ENCODE assay signal across 9 cellular contexts in the genomic region with DNA sequence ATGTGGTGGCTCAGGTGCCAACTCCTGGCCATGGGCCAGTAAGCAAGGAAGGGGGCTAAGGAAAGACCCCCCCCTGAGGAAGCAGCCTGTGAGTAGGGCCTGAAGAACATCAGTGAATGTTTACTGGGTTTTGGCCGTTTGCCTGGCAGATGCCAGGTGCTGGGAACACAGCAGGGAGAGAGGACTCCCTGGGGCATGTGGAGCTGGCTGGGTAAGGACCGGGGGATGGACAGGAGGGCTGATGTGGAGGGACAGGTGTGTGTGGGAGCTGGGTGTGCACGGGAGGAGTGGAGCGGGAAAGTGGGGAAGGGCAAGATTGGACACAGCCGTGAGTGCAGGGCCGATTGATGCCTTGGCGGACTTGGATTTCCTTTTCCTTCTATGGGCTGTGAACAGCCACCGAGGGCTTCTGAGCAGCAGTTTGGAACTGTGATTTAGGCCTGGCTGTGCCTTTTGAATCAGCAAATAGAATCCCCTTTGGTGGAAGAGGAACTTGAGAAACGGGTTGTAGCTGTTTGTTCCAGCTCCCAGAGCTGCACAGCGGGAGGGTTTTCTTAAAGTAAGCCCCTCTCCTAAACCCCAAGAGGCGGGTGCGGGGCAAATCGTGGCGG. TPM values are rescaled to one million over a fixed set of nuclear protein-coding genes. Genes with fewer than 3 reads are reported as not detected.
DNase-seq lines count a peak whose midpoint lies in the region; ATAC-seq and TF ChIP-seq lines count a peak whose summit lies in the region.
"Had no signal": no experiment of that assay in that cellular context is flagged by ENCODE, and none has a peak within 500 bp of the region (broad histone marks: within the 10 kb centered on the region; RNA-seq: fewer than 3 reads in every experiment).

No MANE protein-coding gene starts in this region.

- ATAC-seq in GM19455 (IDR thresholded peaks at IDR 0.05; ENCODE audit: unreplicated experiment), result no peak

- intact Hi-C loops in left ventricle myocardium inferior (cut with micrococcal nuclease), result no loop called here

- TF ChIP-seq CTCF in left ventricle myocardium inferior (IDR thresholded peaks at IDR 0.05; ENCODE audit: borderline replicate concordance), result no peak

- H3K36me3 ChIP-seq in left ventricle myocardium inferior (no peaks in the 10 kb centered on the region), stomach smooth muscle (ENCODE audit: control insufficient read depth in 2 of 2, insufficient read depth in 2 of 2, low read length in 2 of 2) (no peaks in the 10 kb centered on the region)
- H3K36me3 ChIP-seq in CD8-positive, alpha-beta memory T cell (ENCODE audit: insufficient read depth, low read length), result no peaks in the 10 kb centered on the region
- H3K36me3 ChIP-seq: HAP-1 had no signal

- CTCF ChIA-PET in CD8-positive, alpha-beta memory T cell (lab: Charles Lee), result no interaction called here

- peak; percentile 69 for DNase-seq in NCI-H774 (lab: John Stamatoyannopoulos, UW)
- DNase-seq in left ventricle myocardium inferior, result no peak
- no peak for DNase-seq in UCSD-AML1 (lab: John Stamatoyannopoulos, UW; ENCODE audit: unreplicated experiment)
- DNase-seq in CD8-positive, alpha-beta memory T cell, result no peak

- H3K4me3 Mint-ChIP-seq in CD8-positive, alpha-beta memory T cell, result no peak overlapping the region

- POLR2A ChIA-PET in CD8-positive, alpha-beta memory T cell (lab: Charles Lee), result no interaction called here

- H3K27ac ChIP-seq in left ventricle myocardium inferior (replicated peaks), result peak overlapping the region; percentile 64
- peak overlapping the region; percentile 85 for H3K27ac ChIP-seq in stomach smooth muscle (ENCODE audit: low read length)
- no peak overlapping the region for H3K27ac ChIP-seq in CD8-positive, alpha-beta memory T cell (ENCODE audit: low read depth, low read length)
- H3K27ac ChIP-seq: SK-N-MC had no signal

- peaks cover 55 to 66% of the 10 kb centered on the region in 2 donors for H3K27me3 Mint-ChIP-seq in CD8-positive, alpha-beta memory T cell

- no peaks in the 10 kb centered on the region for H3K36me3 Mint-ChIP-seq in CD8-positive, alpha-beta memory T cell

- no peak for TF ChIP-seq RAD21 in Ishikawa (IDR thresholded peaks at IDR 0.05; ENCODE audit: low read depth)

- H3K27me3 ChIP-seq in left ventricle myocardium inferior (ENCODE audit: low read depth), result peaks cover 53% of the 10 kb centered on the region
- peaks cover 0 to 7% of the 10 kb centered on the region in 2 donors for H3K27me3 ChIP-seq in stomach smooth muscle (ENCODE audit: control insufficient read depth in 1 of 2, insufficient read depth in 2 of 2, low read length in 2 of 2)
- H3K27me3 ChIP-seq in CD8-positive, alpha-beta memory T cell (ENCODE audit: insufficient read depth, low read length, poor library complexity, severe bottlenecking), result peaks cover 28% of the 10 kb centered on the region

- H3K4me3 ChIP-seq in left ventricle myocardium inferior, result peak overlapping the region; percentile 35
- peak overlapping the region; percentile 49 to 62 for H3K4me3 ChIP-seq in stomach smooth muscle (ENCODE audit: low read length in 2 of 2)
- H3K4me3 ChIP-seq in CD8-positive, alpha-beta memory T cell (ENCODE audit: low read length), result no peak overlapping the region
- H3K4me3 ChIP-seq: HAP-1, SK-N-MC had no signal

- peak; percentile 12; the same call in 1 of the 2 replicates for TF ChIP-seq EP300 in Ishikawa (IDR thresholded peaks at IDR 0.05; ENCODE audit: borderline replicate concordance)

- H3K9ac ChIP-seq in stomach smooth muscle (ENCODE audit: low read length in 2 of 2), result peak overlapping the region; percentile 57 to 66

- no peaks in the 10 kb centered on the region for H3K9me3 ChIP-seq in left ventricle myocardium inferior (replicated peaks)
- H3K9me3 ChIP-seq in stomach smooth muscle (ENCODE audit: control insufficient read depth in 2 of 2, low read length in 2 of 2), result no peaks in the 10 kb centered on the region
- no peaks in the 10 kb centered on the region for H3K9me3 ChIP-seq in CD8-positive, alpha-beta memory T cell (ENCODE audit: low read length)
- H3K9me3 ChIP-seq: HAP-1 had no signal

- H3K4me1 Mint-ChIP-seq in CD8-positive, alpha-beta memory T cell, result peaks cover 0 to 12% (median 4%) of the 10 kb centered on the region in 3 donors

- H3K9me3 Mint-ChIP-seq in CD8-positive, alpha-beta memory T cell, result no peaks in the 10 kb centered on the region

- H3K4me1 ChIP-seq in left ventricle myocardium inferior (peaks cover 54% of the 10 kb centered on the region), stomach smooth muscle (ENCODE audit: control insufficient read depth, insufficient read depth, low read length) (peaks cover 35% of the 10 kb centered on the region)
- no peaks in the 10 kb centered on the region for H3K4me1 ChIP-seq in CD8-positive, alpha-beta memory T cell (ENCODE audit: insufficient read depth, low read length)
- H3K4me1 ChIP-seq: HAP-1 had no signal

- H3K27ac Mint-ChIP-seq in CD8-positive, alpha-beta memory T cell, result peak overlapping the region in 1 of 8 donors; percentile 64

TF ChIP-seq in Ishikawa, 13 proteins besides CTCF, POLR2A, EP300 and RAD21:
- no peak for TF ChIP-seq CREB1 (IDR thresholded peaks at IDR 0.05; ENCODE audit: low read depth)
- TF ChIP-seq, protein P1, sequence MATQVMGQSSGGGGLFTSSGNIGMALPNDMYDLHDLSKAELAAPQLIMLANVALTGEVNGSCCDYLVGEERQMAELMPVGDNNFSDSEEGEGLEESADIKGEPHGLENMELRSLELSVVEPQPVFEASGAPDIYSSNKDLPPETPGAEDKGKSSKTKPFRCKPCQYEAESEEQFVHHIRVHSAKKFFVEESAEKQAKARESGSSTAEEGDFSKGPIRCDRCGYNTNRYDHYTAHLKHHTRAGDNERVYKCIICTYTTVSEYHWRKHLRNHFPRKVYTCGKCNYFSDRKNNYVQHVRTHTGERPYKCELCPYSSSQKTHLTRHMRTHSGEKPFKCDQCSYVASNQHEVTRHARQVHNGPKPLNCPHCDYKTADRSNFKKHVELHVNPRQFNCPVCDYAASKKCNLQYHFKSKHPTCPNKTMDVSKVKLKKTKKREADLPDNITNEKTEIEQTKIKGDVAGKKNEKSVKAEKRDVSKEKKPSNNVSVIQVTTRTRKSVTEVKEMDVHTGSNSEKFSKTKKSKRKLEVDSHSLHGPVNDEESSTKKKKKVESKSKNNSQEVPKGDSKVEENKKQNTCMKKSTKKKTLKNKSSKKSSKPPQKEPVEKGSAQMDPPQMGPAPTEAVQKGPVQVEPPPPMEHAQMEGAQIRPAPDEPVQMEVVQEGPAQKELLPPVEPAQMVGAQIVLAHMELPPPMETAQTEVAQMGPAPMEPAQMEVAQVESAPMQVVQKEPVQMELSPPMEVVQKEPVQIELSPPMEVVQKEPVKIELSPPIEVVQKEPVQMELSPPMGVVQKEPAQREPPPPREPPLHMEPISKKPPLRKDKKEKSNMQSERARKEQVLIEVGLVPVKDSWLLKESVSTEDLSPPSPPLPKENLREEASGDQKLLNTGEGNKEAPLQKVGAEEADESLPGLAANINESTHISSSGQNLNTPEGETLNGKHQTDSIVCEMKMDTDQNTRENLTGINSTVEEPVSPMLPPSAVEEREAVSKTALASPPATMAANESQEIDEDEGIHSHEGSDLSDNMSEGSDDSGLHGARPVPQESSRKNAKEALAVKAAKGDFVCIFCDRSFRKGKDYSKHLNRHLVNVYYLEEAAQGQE (IDR thresholded peaks at IDR 0.05; ENCODE audit: low read depth), result no peak
- TF ChIP-seq EGR1 (IDR thresholded peaks at IDR 0.05), result no peak
- TF ChIP-seq, protein P2, sequence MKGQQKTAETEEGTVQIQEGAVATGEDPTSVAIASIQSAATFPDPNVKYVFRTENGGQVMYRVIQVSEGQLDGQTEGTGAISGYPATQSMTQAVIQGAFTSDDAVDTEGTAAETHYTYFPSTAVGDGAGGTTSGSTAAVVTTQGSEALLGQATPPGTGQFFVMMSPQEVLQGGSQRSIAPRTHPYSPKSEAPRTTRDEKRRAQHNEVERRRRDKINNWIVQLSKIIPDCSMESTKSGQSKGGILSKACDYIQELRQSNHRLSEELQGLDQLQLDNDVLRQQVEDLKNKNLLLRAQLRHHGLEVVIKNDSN (IDR thresholded peaks at IDR 0.05), result no peak
- TF ChIP-seq ZBTB7A (IDR thresholded peaks at IDR 0.05; ENCODE audit: low read depth), result 0 out of 2 replicates have a peak, but pooled peaks have one; percentile 45
- TF ChIP-seq, protein P3, sequence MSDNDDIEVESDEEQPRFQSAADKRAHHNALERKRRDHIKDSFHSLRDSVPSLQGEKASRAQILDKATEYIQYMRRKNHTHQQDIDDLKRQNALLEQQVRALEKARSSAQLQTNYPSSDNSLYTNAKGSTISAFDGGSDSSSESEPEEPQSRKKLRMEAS (IDR thresholded peaks at IDR 0.05), result 0 out of 2 replicates have a peak, but pooled peaks have one; percentile 16
- no peak for TF ChIP-seq YY1 (IDR thresholded peaks at IDR 0.05; ENCODE audit: low read depth)
- TF ChIP-seq FOXM1 (IDR thresholded peaks at IDR 0.05; ENCODE audit: borderline replicate concordance, low read depth), result no peak
- TF ChIP-seq NFIC (IDR thresholded peaks at IDR 0.05), result 0 out of 2 replicates have a peak, but pooled peaks have one; percentile 64
- peak; percentile 62; the same call in 1 of the 2 replicates for TF ChIP-seq TCF12 (IDR thresholded peaks at IDR 0.05; ENCODE audit: low read depth)
- TF ChIP-seq TEAD4 (IDR thresholded peaks at IDR 0.05), result no peak

RNA-seq across cellular contexts. Expression of a gene that starts 3.1 kb away (rescaled TPM):
- 5.5 TPM for total RNA-seq in left ventricle myocardium inferior
- total RNA-seq in CD8-positive, alpha-beta memory T cell, result not detected
- polyA plus RNA-seq in CD8-positive, alpha-beta memory T cell, result not detected
